In the genomic region with DNA sequence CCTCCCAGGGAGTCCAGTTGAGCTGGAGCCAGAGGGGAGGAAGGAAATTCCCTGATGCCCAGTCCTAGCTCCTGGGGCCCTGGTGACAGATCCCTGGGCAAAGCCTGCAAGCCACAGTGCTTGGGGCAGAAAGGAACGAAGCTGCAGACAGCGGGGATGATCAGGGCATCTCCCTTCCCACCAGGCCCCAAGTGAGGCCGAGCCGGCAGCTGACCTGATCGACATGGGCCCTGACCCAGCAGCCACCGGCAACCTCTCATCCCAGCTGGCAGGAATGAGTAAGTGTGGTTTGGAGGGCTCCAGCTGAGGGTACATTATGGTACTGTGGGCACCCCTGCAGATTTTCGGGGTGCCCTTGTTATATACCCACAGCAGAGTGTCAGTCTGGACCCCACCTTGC, we compare ENCODE assay signal across 19 cellular contexts. TPM values are rescaled to one million over a fixed set of nuclear protein-coding genes. Genes with fewer than 3 reads are reported as not detected.
DNase-seq lines count a peak whose midpoint lies in the region; ATAC-seq and TF ChIP-seq lines count a peak whose summit lies in the region.
"Had no signal": no experiment of that assay in that cellular context is flagged by ENCODE, and none has a peak within 500 bp of the region (broad histone marks: within the 10 kb centered on the region; RNA-seq: fewer than 3 reads in every experiment).

No MANE protein-coding gene starts in this region.

- H3K27ac ChIP-seq in cardiac muscle cell (peak overlapping the region; percentile 83), heart right ventricle (no peak overlapping the region), KOPT-K1 (ENCODE audit: low read depth, low read length, poor library complexity, severe bottlenecking) (peak overlapping the region; percentile 76), right atrium auricular region (peak overlapping the region; percentile 47 to 80), smooth muscle cell (ENCODE audit: low read depth) (no peak overlapping the region)
- H3K27ac ChIP-seq: SJSA1 had no signal

- peaks cover 48 to 71% of the 10 kb centered on the region in 2 donors for H3K36me3 Mint-ChIP-seq in stimulated activated naive B cell treated with anti-CD40 and anti-IgM and Interleukin-4, amounts not matched to agents 10 μg/mL and 1 μg/mL and 100 μg/mL, for 72 hours
- H3K36me3 Mint-ChIP-seq in chondrocyte (ENCODE audit: low read depth) = peaks cover 28% of the 10 kb centered on the region

- H3K27me3 Mint-ChIP-seq in stimulated activated naive B cell treated with anti-CD40 and anti-IgM and Interleukin-4, amounts not matched to agents 10 μg/mL and 1 μg/mL and 100 μg/mL, for 72 hours = no peaks in the 10 kb centered on the region
- H3K27me3 Mint-ChIP-seq in chondrocyte (ENCODE audit: low read depth) = no peaks in the 10 kb centered on the region

- H3K4me1 Mint-ChIP-seq in stimulated activated naive B cell treated with anti-CD40 and anti-IgM and Interleukin-4, amounts not matched to agents 10 μg/mL and 1 μg/mL and 100 μg/mL, for 72 hours = peaks cover 26 to 47% of the 10 kb centered on the region in 2 donors
- H3K4me1 Mint-ChIP-seq in chondrocyte (ENCODE audit: low read depth) = no peaks in the 10 kb centered on the region

- TF ChIP-seq CTCF in cardiac muscle cell (IDR thresholded peaks at IDR 0.05; ENCODE audit: low read depth, low read length) = no peak
- TF ChIP-seq CTCF in heart right ventricle (IDR thresholded peaks at IDR 0.05) = no peak
- TF ChIP-seq CTCF in right atrium auricular region (IDR thresholded peaks at IDR 0.05) = no peak
- TF ChIP-seq CTCF in chondrocyte (IDR thresholded peaks at IDR 0.05) = no peak
- no peak for TF ChIP-seq CTCF in smooth muscle cell (IDR thresholded peaks at IDR 0.05; ENCODE audit: borderline replicate concordance, insufficient read depth, poor library complexity, severe bottlenecking)

- no peaks in the 10 kb centered on the region for H3K9me3 Mint-ChIP-seq in stimulated activated naive B cell treated with anti-CD40 and anti-IgM and Interleukin-4, amounts not matched to agents 10 μg/mL and 1 μg/mL and 100 μg/mL, for 72 hours
- no peaks in the 10 kb centered on the region for H3K9me3 Mint-ChIP-seq in chondrocyte (ENCODE audit: low read depth)
- H3K9me3 Mint-ChIP-seq: CD14-positive monocyte had no signal

- ATAC-seq in heart right ventricle (no peak), HG03378 (IDR thresholded peaks at IDR 0.05; ENCODE audit: unreplicated experiment) (no peak)
- ATAC-seq in stimulated activated naive B cell treated with anti-CD40 and anti-IgM and Interleukin-4, amounts not matched to agents 10 μg/mL and 1 μg/mL and 100 μg/mL, for 72 hours (replicated peaks) = no peak
- ATAC-seq: HCT116, HepG2, PC-3 had no signal

- H3K4me3 Mint-ChIP-seq in stimulated activated naive B cell treated with anti-CD40 and anti-IgM and Interleukin-4, amounts not matched to agents 10 μg/mL and 1 μg/mL and 100 μg/mL, for 72 hours = no peak overlapping the region
- H3K4me3 Mint-ChIP-seq in chondrocyte (ENCODE audit: unreplicated experiment) = no peak overlapping the region

- no peak overlapping the region for H3K9ac ChIP-seq in smooth muscle cell (ENCODE audit: low read depth)

- WGBS in heart right ventricle, 2 donors = 90 to 95% methylated on average over 7 of the region's 7 CpGs
- 95% methylated on average over 7 of the region's 7 CpGs for WGBS in smooth muscle cell (ENCODE audit: low lambda C conversion rate)

- H2AFZ ChIP-seq in smooth muscle cell (ENCODE audit: low read depth) = no peak overlapping the region

- peak overlapping the region; percentile 56 for H3K27ac Mint-ChIP-seq in stimulated activated naive B cell treated with anti-CD40 and anti-IgM and Interleukin-4, amounts not matched to agents 10 μg/mL and 1 μg/mL and 100 μg/mL, for 72 hours
- H3K27ac Mint-ChIP-seq in chondrocyte (ENCODE audit: unreplicated experiment) = no peak overlapping the region

- H3K4me2 ChIP-seq in smooth muscle cell = no peak overlapping the region

- no peaks in the 10 kb centered on the region for H3K79me2 ChIP-seq in smooth muscle cell (ENCODE audit: low read depth)

- H3K27me3 ChIP-seq in cardiac muscle cell (no peaks in the 10 kb centered on the region), heart right ventricle (no peaks in the 10 kb centered on the region), right atrium auricular region (no peaks in the 10 kb centered on the region), smooth muscle cell (ENCODE audit: low read depth) (no peaks in the 10 kb centered on the region)
- H3K27me3 ChIP-seq: SJSA1 had no signal

- H3K4me1 ChIP-seq in cardiac muscle cell (ENCODE audit: low read depth) = peaks cover 16% of the 10 kb centered on the region
- peaks cover 0 to 59% (median 39%) of the 10 kb centered on the region in 9 donors for H3K4me1 ChIP-seq in heart right ventricle
- H3K4me1 ChIP-seq in right atrium auricular region = peaks cover 0 to 52% of the 10 kb centered on the region in 2 donors
- no peaks in the 10 kb centered on the region for H3K4me1 ChIP-seq in smooth muscle cell (ENCODE audit: low read depth)
- H3K4me1 ChIP-seq: SJSA1 had no signal

- no peaks in the 10 kb centered on the region for H4K20me1 ChIP-seq in smooth muscle cell (ENCODE audit: low read depth)

- no peaks in the 10 kb centered on the region for H3K9me3 ChIP-seq in cardiac muscle cell (ENCODE audit: low read depth)
- H3K9me3 ChIP-seq in heart right ventricle = no peaks in the 10 kb centered on the region
- no peaks in the 10 kb centered on the region for H3K9me3 ChIP-seq in KOPT-K1 (ENCODE audit: insufficient read depth, low read length, poor library complexity, severe bottlenecking)
- H3K9me3 ChIP-seq in right atrium auricular region = no peaks in the 10 kb centered on the region
- H3K9me3 ChIP-seq in smooth muscle cell (replicated peaks; ENCODE audit: low read depth) = no peaks in the 10 kb centered on the region
- H3K9me3 ChIP-seq: SJSA1 had no signal

- no peak overlapping the region for H3K4me3 ChIP-seq in cardiac muscle cell
- H3K4me3 ChIP-seq in heart right ventricle = no peak overlapping the region
- H3K4me3 ChIP-seq in right atrium auricular region = no peak overlapping the region
- no peak overlapping the region for H3K4me3 ChIP-seq in smooth muscle cell
- H3K4me3 ChIP-seq: SJSA1 had no signal

- DNase-seq in cardiac muscle cell (ENCODE audit: low read depth in 1 of 2, low spot score in 1 of 2) (no peak), heart right ventricle (no peak), right atrium auricular region (ENCODE audit: low spot score) (no peak), chondrocyte (ENCODE audit: low spot score) (no peak), smooth muscle cell (lab: John Stamatoyannopoulos, UW; ENCODE audit: unreplicated experiment) (no peak)
- no peak for DNase-seq in stimulated activated naive B cell treated with anti-CD40 and anti-IgM and Interleukin-4, amounts not matched to agents 10 μg/mL and 1 μg/mL and 100 μg/mL, for 72 hours
- DNase-seq: AML-193; NCI-H1105 treated with DMSO at 0.1 percent for 48 hours; NCI-H2029 treated with DMSO at 0.1 percent for 48 hours; NCI-H446 treated with DMSO at 0.1 percent for 48 hours; NCI-H82; NK-92 treated with Interleukin-12 subunit alpha and Interleukin-12 subunit beta, amount 100 ng/mL, for 24 hours; PC-3 had no signal

- intact Hi-C loops in heart right ventricle (cut with DNase I) = no loop called here

- H3F3A ChIP-seq in smooth muscle cell (ENCODE audit: low read depth) = no peaks in the 10 kb centered on the region

- H3K36me3 ChIP-seq in cardiac muscle cell (peaks cover 33% of the 10 kb centered on the region), heart right ventricle (peaks cover 0 to 99% (median 58%) of the 10 kb centered on the region in 9 donors), KOPT-K1 (ENCODE audit: insufficient read depth, low read length) (peaks cover 27% of the 10 kb centered on the region), right atrium auricular region (peaks cover 74% of the 10 kb centered on the region), smooth muscle cell (ENCODE audit: low read depth) (peaks cover 14% of the 10 kb centered on the region)

RNA-seq across cellular contexts. Expression of gene TOM1, which starts 33.5 kb away (rescaled TPM):
- total RNA-seq in cardiac muscle cell (66.3 and 107 TPM in 2 replicates), heart right ventricle (10 to 100 TPM; 51.1 to 72.5 (median 62.6) TPM), right atrium auricular region (100 to 1,000 TPM; 108 TPM), chondrocyte (40.3 to 52.8 TPM (median 47.9 TPM) in 3 replicates), smooth muscle cell (109 and 127 TPM in 2 replicates)
- polyA plus RNA-seq in cardiac muscle cell (76.2 and 84.9 TPM in 2 replicates), heart right ventricle (10 to 100 TPM; 55.0 to 64.6 TPM), smooth muscle cell (73.0 and 86.1 TPM in 2 replicates)

RNA-seq across cellular contexts. Expression of gene HMOX1, which starts 47.7 kb away (rescaled TPM):
- total RNA-seq in cardiac muscle cell (1.5 and 2.1 TPM in 2 replicates), heart right ventricle (10 to 100 TPM in 1 of 10 donors, 1 to 10 TPM in 9; 1.6 to 68.0 (median 4.3) TPM), right atrium auricular region (10 to 100 TPM in 1 of 2 donors, 1 to 10 TPM in 1; 1.9 to 11.1 TPM), chondrocyte (1.9 to 9.4 TPM (median 8.8 TPM) in 3 replicates), smooth muscle cell (11.7 and 13.7 TPM in 2 replicates)
- polyA plus RNA-seq in cardiac muscle cell (1.6 and 3.3 TPM in 2 replicates), heart right ventricle (1 to 10 TPM; 3.5 to 4.9 TPM), smooth muscle cell (7.7 and 9.8 TPM in 2 replicates)

Comparison
In these comparisons a context has a peak if more than half of its experiments do, and no peak if none do; other contexts are left out.
1. H3K27ac ChIP-seq: peak in cardiac muscle cell (single experiment), KOPT-K1 (single experiment) and right atrium auricular region (2 of 2); none in heart right ventricle (0 of 10) and smooth muscle cell (single experiment).